31 cellular contexts compared by ENCODE assay signal in the genomic region with DNA sequence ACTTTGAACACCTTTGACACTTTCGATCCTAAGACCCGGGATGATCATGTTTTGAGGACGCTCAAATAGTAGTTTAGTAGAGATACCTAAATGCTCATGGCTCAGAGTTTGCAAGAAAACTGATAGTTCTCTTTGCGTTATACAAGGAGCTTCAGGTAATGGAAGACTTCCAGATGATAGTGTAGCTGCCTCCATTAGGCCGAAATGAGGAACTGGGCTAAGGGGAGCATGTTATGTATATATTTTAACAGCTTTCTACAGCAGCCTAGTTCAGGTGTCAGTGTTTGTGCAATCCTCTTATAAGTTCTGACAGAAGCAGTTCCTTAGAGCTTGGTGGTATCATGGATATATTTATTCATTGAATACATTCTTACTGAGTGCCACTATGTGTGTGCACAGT.
"Had no signal": no experiment of that assay in that cellular context is flagged by ENCODE, and none has a peak within 500 bp of the region (broad histone marks: within the 10 kb centered on the region; RNA-seq: fewer than 3 reads in every experiment).

No MANE protein-coding gene starts in this region.

- H3K27ac Mint-ChIP-seq: activated B cell treated with CpG ODN at 0.5 μM for 24 hours; activated CD8-positive, alpha-beta T cell treated with anti-CD3 and anti-CD28 coated beads for 36 hours; activated naive CD8-positive, alpha-beta T cell had no signal

- H3K36me3 ChIP-seq: brain microvascular endothelial cell had no signal

- ATAC-seq: activated CD4-positive, CD25-positive, alpha-beta regulatory T cell treated with anti-CD3 and anti-CD28 coated beads, Interleukin-2, amount 50 U/mL, for 24 hours; activated CD8-positive, alpha-beta T cell treated with anti-CD3 and anti-CD28 coated beads for 36 hours; gastroesophageal sphincter; heart right ventricle had no signal

- H3K79me2 ChIP-seq: hepatocyte had no signal

- FAIRE-seq: astrocyte, colon, endometrium, endothelial cell of umbilical vein, TTC549 had no signal

- H3K4me3 ChIP-seq: esophagus squamous epithelium, gastroesophageal sphincter, heart right ventricle, hepatocyte had no signal

- H3K4me3 Mint-ChIP-seq: activated B cell treated with CpG ODN at 0.5 μM for 24 hours; activated CD8-positive, alpha-beta T cell treated with anti-CD3 and anti-CD28 coated beads for 36 hours; activated naive CD8-positive, alpha-beta T cell had no signal

- H3K9me3 ChIP-seq: esophagus squamous epithelium, gastroesophageal sphincter, heart right ventricle had no signal

- H3K4me1 ChIP-seq: esophagus squamous epithelium, gastroesophageal sphincter, heart right ventricle had no signal

- H3K4me1 Mint-ChIP-seq: activated B cell treated with CpG ODN at 0.5 μM for 24 hours had no signal

- DNase-seq: activated B cell treated with CpG ODN at 0.5 μM for 24 hours; activated CD4-positive, alpha-beta T cell treated with anti-CD3 and anti-CD28 coated beads for 48 hours; activated CD4-positive, alpha-beta T cell treated with anti-CD3 and anti-CD28 coated beads, Interleukin-2, amount 50 U/mL, for 1 hour; activated CD4-positive, alpha-beta T cell treated with anti-CD3 and anti-CD28 coated beads, Interleukin-2, amount 50 U/mL, for 48 hours; activated CD8-positive, alpha-beta memory T cell treated with anti-CD3 and anti-CD28 coated beads for 24 hours; activated CD8-positive, alpha-beta T cell treated with anti-CD3 and anti-CD28 coated beads for 36 hours; activated effector memory CD4-positive, alpha-beta T cell treated with Interleukin-2 at 50 U/mL for 16 hours; activated gamma-delta T cell treated with Interleukin-2 at 50 U/mL for 16 hours; activated naive CD4-positive, alpha-beta T cell treated with anti-CD3 and anti-CD28 coated beads, Interleukin-2, amount 50 U/mL, for 16 hours; activated naive CD4-positive, alpha-beta T cell treated with Interleukin-2 at 50 U/mL for 16 hours; activated T-cell treated with anti-CD3 and anti-CD28 coated beads, Interleukin-2, amount 50 U/mL, for 48 hours; amniotic stem cell; anterior cingulate cortex; brain microvascular endothelial cell; cortex of kidney; effector CD8-positive, alpha-beta T cell; esophagus squamous epithelium; foreskin melanocyte; heart right ventricle; T-helper 2 cell had no signal

- H3K27me3 Mint-ChIP-seq: activated B cell treated with CpG ODN at 0.5 μM for 24 hours; activated CD8-positive, alpha-beta T cell treated with anti-CD3 and anti-CD28 coated beads for 36 hours; activated naive CD8-positive, alpha-beta T cell had no signal

- H3K4me2 ChIP-seq: hepatocyte had no signal

- H2AFZ ChIP-seq: hepatocyte had no signal

- H3K27ac ChIP-seq: brain microvascular endothelial cell, epithelial cell of prostate, esophagus squamous epithelium, gastroesophageal sphincter, heart right ventricle, hepatocyte, VCaP had no signal

- H3K9me3 Mint-ChIP-seq: activated B cell treated with CpG ODN at 0.5 μM for 24 hours; activated CD8-positive, alpha-beta T cell treated with anti-CD3 and anti-CD28 coated beads for 36 hours had no signal

- H3K27me3 ChIP-seq: brain microvascular endothelial cell, esophagus squamous epithelium, gastroesophageal sphincter, heart right ventricle, hepatocyte had no signal
